13 cellular contexts compared by ENCODE assay signal in the genomic region with DNA sequence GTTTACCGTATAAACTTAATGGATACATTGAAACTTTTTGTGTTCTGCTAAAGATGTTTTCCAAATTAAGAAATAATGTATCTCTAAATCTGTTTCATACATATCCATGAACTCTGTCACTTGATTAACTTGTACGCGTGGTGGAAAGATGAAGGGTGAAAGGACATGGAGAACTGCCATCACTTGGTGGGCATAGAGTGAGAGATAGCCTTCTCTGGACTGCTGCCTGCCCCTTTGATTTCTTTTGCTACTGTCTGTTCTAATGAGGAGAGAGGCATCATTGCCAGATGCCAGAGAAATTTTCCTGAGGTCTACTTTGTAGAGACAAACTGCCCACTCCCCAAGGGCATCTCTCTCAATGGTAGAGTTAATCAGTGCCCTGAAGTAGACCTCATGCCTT.
"Had no signal": no experiment of that assay in that cellular context is flagged by ENCODE, and none has a peak within 500 bp of the region (broad histone marks: within the 10 kb centered on the region; RNA-seq: fewer than 3 reads in every experiment).

No MANE protein-coding gene starts in this region.

- H3K36me3 ChIP-seq: neural progenitor cell, right lobe of liver had no signal

- H3K27ac ChIP-seq: body of pancreas, neural progenitor cell, right lobe of liver, upper lobe of left lung had no signal

- H3K27me3 ChIP-seq: body of pancreas, neural progenitor cell, right lobe of liver, upper lobe of left lung had no signal

- H3K27ac Mint-ChIP-seq: activated CD4-positive, alpha-beta T cell treated with anti-CD3 and anti-CD28 coated beads, Interleukin-2, amount 10 ng/mL, durations not matched to agents 24 days and 14 days; activated naive CD4-positive, alpha-beta T cell treated with anti-CD3 and anti-CD28 coated beads for 36 hours; immature natural killer cell; memory B cell; neural progenitor cell; WTC11 had no signal

- H3K4me1 Mint-ChIP-seq: immature natural killer cell, memory B cell, neural progenitor cell, WTC11 had no signal

- H3K9me3 Mint-ChIP-seq: activated CD4-positive, alpha-beta T cell treated with anti-CD3 and anti-CD28 coated beads, Interleukin-2, amount 10 ng/mL, durations not matched to agents 24 days and 14 days; activated naive CD4-positive, alpha-beta T cell treated with anti-CD3 and anti-CD28 coated beads for 36 hours; immature natural killer cell; memory B cell; neural progenitor cell; WTC11 had no signal

- DNase-seq: activated CD4-positive, alpha-beta T cell treated with anti-CD3 and anti-CD28 coated beads, Interleukin-2, amount 10 ng/mL, durations not matched to agents 24 days and 14 days; activated naive CD4-positive, alpha-beta T cell treated with anti-CD3 and anti-CD28 coated beads for 36 hours; body of pancreas; immature natural killer cell; posterior cingulate gyrus; right lobe of liver; stimulated activated CD4-positive, alpha-beta T cell treated with anti-CD3 and anti-CD28 coated beads, Interleukin-2, amount 100 ng/mL, for 24 hours; stimulated activated naive CD4-positive, alpha-beta T cell; substantia nigra; upper lobe of left lung had no signal

- H3K4me3 ChIP-seq: body of pancreas, neural progenitor cell, right lobe of liver, upper lobe of left lung had no signal

- ATAC-seq: body of pancreas, right lobe of liver, WTC11 had no signal

- H3K27me3 Mint-ChIP-seq: activated CD4-positive, alpha-beta T cell treated with anti-CD3 and anti-CD28 coated beads, Interleukin-2, amount 10 ng/mL, durations not matched to agents 24 days and 14 days; memory B cell had no signal

- H3K4me1 ChIP-seq: body of pancreas, neural progenitor cell, right lobe of liver, upper lobe of left lung had no signal

- H3K4me3 Mint-ChIP-seq: activated CD4-positive, alpha-beta T cell treated with anti-CD3 and anti-CD28 coated beads, Interleukin-2, amount 10 ng/mL, durations not matched to agents 24 days and 14 days; activated naive CD4-positive, alpha-beta T cell treated with anti-CD3 and anti-CD28 coated beads for 36 hours; immature natural killer cell; memory B cell; neural progenitor cell; WTC11 had no signal

- H3K36me3 Mint-ChIP-seq: neural progenitor cell, WTC11 had no signal

- H3K9me3 ChIP-seq: body of pancreas, right lobe of liver, upper lobe of left lung had no signal
